In the genomic region with DNA sequence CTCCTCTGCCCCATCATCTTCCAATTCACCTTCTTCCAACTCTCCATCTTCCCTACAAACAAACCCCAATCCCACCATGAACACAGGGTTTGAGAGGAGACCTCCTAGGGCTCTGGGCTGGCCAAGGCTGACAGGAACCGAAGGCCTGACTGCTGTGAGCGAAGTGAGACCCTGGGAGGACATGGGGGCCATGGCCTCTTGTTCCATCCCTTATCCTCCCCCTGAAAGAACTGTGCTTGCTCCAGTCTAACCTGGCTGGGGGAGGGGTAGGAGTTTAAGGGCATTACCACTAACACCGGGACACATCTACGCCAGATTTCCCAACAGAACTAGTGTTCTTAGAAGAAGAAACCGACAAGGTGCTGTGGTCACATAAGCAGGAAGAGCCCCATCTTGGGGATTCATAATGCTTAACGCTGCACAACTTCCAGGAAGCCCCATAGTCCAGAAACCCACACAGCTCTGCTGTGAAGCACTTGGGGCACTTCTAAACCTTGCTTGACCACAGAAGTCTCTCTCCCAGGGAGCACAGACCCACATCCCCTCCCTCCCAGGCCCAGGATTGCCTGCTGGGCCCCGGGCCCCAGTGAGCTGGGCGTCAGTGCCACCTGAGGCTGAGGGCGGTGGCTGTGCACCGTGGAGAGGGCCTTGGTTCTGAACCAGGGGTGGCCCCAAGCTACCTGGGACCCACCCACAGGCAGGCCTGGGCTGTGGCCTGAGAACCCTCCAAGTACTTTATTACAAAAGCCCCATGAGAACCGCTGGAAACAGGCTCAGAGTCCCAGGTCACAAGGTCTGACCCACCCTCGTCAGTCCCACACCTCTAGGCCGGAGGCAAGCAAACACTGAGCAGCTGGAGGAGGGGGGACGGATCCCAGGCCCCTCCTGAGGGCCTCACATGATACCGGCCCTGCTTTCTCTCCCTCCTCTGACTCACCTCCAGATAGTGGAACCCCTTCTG, we compare ENCODE assay signal across 8 cellular contexts. TPM values are rescaled to one million over a fixed set of nuclear protein-coding genes. Genes with fewer than 3 reads are reported as not detected.
DNase-seq lines count a peak whose midpoint lies in the region; ATAC-seq and TF ChIP-seq lines count a peak whose summit lies in the region.

No MANE protein-coding gene starts in this region.

- H3K27ac ChIP-seq in osteoblast (ENCODE audit: low read depth, low read length) = peak overlapping the region; percentile 65

- no peak for TF ChIP-seq CTCF in CD14-positive monocyte (IDR thresholded peaks at IDR 0.05)
- TF ChIP-seq CTCF in osteoblast (IDR thresholded peaks at IDR 0.05; ENCODE audit: extremely low read depth, low read depth, low read length) = no peak

- no peak overlapping the region for H3K4me3 Mint-ChIP-seq in CD14-positive monocyte

- no peak overlapping the region for H3K4me3 ChIP-seq in osteoblast (ENCODE audit: insufficient read depth, low read length)

- peaks cover 10% of the 10 kb centered on the region for H3K4me1 Mint-ChIP-seq in CD14-positive monocyte

- H3K9me3 ChIP-seq in osteoblast (ENCODE audit: low read depth, low read length) = no peaks in the 10 kb centered on the region

- H3K27ac Mint-ChIP-seq in CD14-positive monocyte = peak overlapping the region in 6 of 7 donors; percentile 26 to 87 (median 76)

- peaks cover 9% of the 10 kb centered on the region for H4K20me1 ChIP-seq in osteoblast (ENCODE audit: insufficient read depth, low read length)

- ATAC-seq in GM21423 (IDR thresholded peaks at IDR 0.05; ENCODE audit: unreplicated experiment) = no peak

- DNase-seq in CD14-positive monocyte (ENCODE audit: low spot score) (no peak), OCI-M1 (lab: John Stamatoyannopoulos, UW) (peak; percentile 24), osteoblast (ENCODE audit: insufficient read length, low spot score, missing footprints) (no peak), ACHN (no peak), 8988T (no peak), D341Med (ENCODE audit: low spot score) (no peak)
- DNase-seq in central memory CD4-positive, alpha-beta T cell = peak; percentile 35

- no peak overlapping the region for H3K4me2 ChIP-seq in osteoblast (ENCODE audit: insufficient read depth, low read length)

- H3K36me3 Mint-ChIP-seq in CD14-positive monocyte = peaks cover 63 to 94% of the 10 kb centered on the region in 2 donors

- no peaks in the 10 kb centered on the region for H3K9me3 Mint-ChIP-seq in CD14-positive monocyte

- in situ Hi-C loops in ACHN (cut with HindIII; ENCODE audit: low pct_ligation_motif_present, low pct_unique_long_range_greater_than_20kb, low sequenced_read_pairs) = no loop called here

- no peaks in the 10 kb centered on the region for H3K27me3 ChIP-seq in osteoblast (ENCODE audit: insufficient read depth, low read length)

- H2AFZ ChIP-seq in osteoblast (ENCODE audit: low read length) = no peak overlapping the region

- peaks cover 33% of the 10 kb centered on the region for H3K4me1 ChIP-seq in osteoblast (ENCODE audit: insufficient read depth, low read length)

- H3K27me3 Mint-ChIP-seq in CD14-positive monocyte (ENCODE audit: low read depth in 3 of 3) = no peaks in the 10 kb centered on the region

- H3K36me3 ChIP-seq in osteoblast (ENCODE audit: insufficient read depth, low read length) = peaks cover 32% of the 10 kb centered on the region

- intact Hi-C loops in CD14-positive monocyte (cut with micrococcal nuclease) = no loop called here

- peaks cover 83% of the 10 kb centered on the region for H3K79me2 ChIP-seq in osteoblast (ENCODE audit: insufficient read depth, low read length)

RNA-seq across cellular contexts. Expression of a gene that starts 18.7 kb away (rescaled TPM):
- polyA plus RNA-seq in CD14-positive monocyte = under 1 TPM; 0.24 to 0.60 TPM
- 10.9 and 14.1 TPM in 2 replicates for total RNA-seq in osteoblast

RNA-seq across cellular contexts. Expression of a gene that starts 35.8 kb away (rescaled TPM):
- polyA plus RNA-seq in CD14-positive monocyte = 10 to 100 TPM; 46.5 to 54.2 TPM
- total RNA-seq in osteoblast = 99.9 and 105 TPM in 2 replicates

RNA-seq across cellular contexts. Expression of a gene that starts 46.4 kb away (rescaled TPM):
- polyA plus RNA-seq in CD14-positive monocyte = 100 to 1,000 TPM; 103 to 159 TPM
- 13.4 and 15.3 TPM in 2 replicates for total RNA-seq in osteoblast

Comparison
In these comparisons a context has a peak if more than half of its experiments do, and no peak if none do; other contexts are left out.
1. DNase-seq: peak in OCI-M1 (single experiment) and central memory CD4-positive, alpha-beta T cell (single experiment); none in CD14-positive monocyte (single experiment), osteoblast (single experiment), ACHN (single experiment), 8988T (single experiment) and D341Med (single experiment).